15 cellular contexts compared by ENCODE assay signal in the genomic region with DNA sequence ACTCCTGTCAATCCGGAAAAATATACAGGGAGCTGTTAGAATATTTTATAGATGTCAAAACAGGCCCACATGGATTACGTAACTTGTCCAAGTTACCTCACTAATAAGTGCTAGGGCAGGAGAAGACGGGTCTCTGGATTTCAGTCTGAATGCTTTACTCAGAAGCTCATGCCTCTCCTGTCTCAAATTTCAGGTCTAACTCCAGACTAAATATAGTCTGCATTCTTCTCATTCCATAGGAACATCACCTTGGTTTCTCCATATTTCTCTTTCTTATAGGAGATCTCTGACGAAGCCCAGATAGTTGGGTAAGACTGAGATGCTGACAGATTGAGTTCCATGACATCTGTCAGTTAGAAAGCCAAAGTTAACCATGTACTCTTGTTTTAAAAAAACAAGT.
DNase-seq lines count a peak whose midpoint lies in the region; ATAC-seq, FAIRE-seq and TF ChIP-seq lines count a peak whose summit lies in the region.
"Had no signal": no experiment of that assay in that cellular context is flagged by ENCODE, and none has a peak within 500 bp of the region (broad histone marks: within the 10 kb centered on the region; RNA-seq: fewer than 3 reads in every experiment).

No MANE protein-coding gene starts in this region.

- no peak overlapping the region for H2AFZ ChIP-seq in PC-3 (ENCODE audit: low read length)
- H2AFZ ChIP-seq in trophoblast cell (ENCODE audit: insufficient read depth, low read length, poor library complexity): no peak overlapping the region

- H2AK5ac ChIP-seq in trophoblast cell (ENCODE audit: low read length): no peak overlapping the region

- DNase-seq in H54 (ENCODE audit: insufficient read length, low spot score) (no peak), PC-3 (peak; percentile 37), fibroblast of gingiva (ENCODE audit: low read depth) (peak; percentile 42), trophoblast cell (peak; percentile 82 to 97), DMS79 treated with DMSO at 0.1 percent for 48 hours (lab: John Stamatoyannopoulos, UW) (no peak), NCI-H2107 treated with DMSO at 0.1 percent for 48 hours (lab: John Stamatoyannopoulos, UW; ENCODE audit: unreplicated experiment) (no peak), activated T-cell treated with anti-CD3 and anti-CD28 coated beads for 4 hours (no peak)
- DNase-seq: activated B cell treated with CpG ODN at 0.5 μM for 24 hours; activated T-cell treated with anti-CD3 and anti-CD28 coated beads, Interleukin-2, amount 50 U/mL, for 4 hours; anterior cingulate cortex; NCI-H1105 treated with DMSO at 0.1 percent for 48 hours; NCI-H774 had no signal

- H3K4me3 ChIP-seq in PC-3 (ENCODE audit: low read length) (no peak overlapping the region), trophoblast cell (ENCODE audit: low read depth, low read length) (no peak overlapping the region)
- H3K4me3 ChIP-seq: right atrium auricular region had no signal

- H2BK12ac ChIP-seq in trophoblast cell (ENCODE audit: low read length): no peak overlapping the region

- no peak overlapping the region for H2BK120ac ChIP-seq in trophoblast cell (ENCODE audit: insufficient read depth, low read length, poor library complexity)

- no peak overlapping the region for H3K18ac ChIP-seq in trophoblast cell (ENCODE audit: low read length)

- H3K23ac ChIP-seq in trophoblast cell (ENCODE audit: low read length): no peak overlapping the region

- H3K4ac ChIP-seq in trophoblast cell (ENCODE audit: low read depth, low read length): no peak overlapping the region

- TF ChIP-seq CTCF in PC-3 (conservative IDR thresholded peaks at IDR 0.05; ENCODE audit: low read depth, low read length): no peak

- H3K9ac ChIP-seq in PC-3 (ENCODE audit: low read length) (no peak overlapping the region), trophoblast cell (ENCODE audit: low read length) (no peak overlapping the region)

- no TSS peak for BruUV-seq in PC-3 (replicated peaks; lab: Mats Ljungman, UMichigan)

- H2BK5ac ChIP-seq in trophoblast cell (ENCODE audit: low read depth, low read length, poor library complexity): no peak overlapping the region

- no peaks in the 10 kb centered on the region for H4K20me1 ChIP-seq in PC-3 (ENCODE audit: low read length)

- intact Hi-C loops in PC-3 (cut with micrococcal nuclease): no loop called here

- H3K27me3 ChIP-seq in PC-3 (ENCODE audit: low read length): no peaks in the 10 kb centered on the region
- no peaks in the 10 kb centered on the region for H3K27me3 ChIP-seq in trophoblast cell (ENCODE audit: insufficient read depth, low read length)
- H3K27me3 ChIP-seq: right atrium auricular region had no signal

- no peaks in the 10 kb centered on the region for H3K9me3 ChIP-seq in PC-3 (ENCODE audit: low read length)
- no peaks in the 10 kb centered on the region for H3K9me3 ChIP-seq in trophoblast cell (ENCODE audit: insufficient read depth, low read depth, low read length)
- H3K9me3 ChIP-seq: right atrium auricular region had no signal

- no peak overlapping the region for H4K12ac ChIP-seq in trophoblast cell (ENCODE audit: low read depth, low read length)

- CTCF ChIA-PET in PC-3 (lab: Charles Lee): no interaction called here

- no CpG with 5 or more reads among the region's 4 CpGs for WGBS in trophoblast cell (ENCODE audit: extremely low coverage, insufficient coverage, insufficient read length)

- peak; percentile 43 for FAIRE-seq in H54 (lab: Jason Lieb, UNC)
- FAIRE-seq: endothelial cell of umbilical vein had no signal

- H3K79me2 ChIP-seq in PC-3 (ENCODE audit: low read length) (no peaks in the 10 kb centered on the region), trophoblast cell (ENCODE audit: control insufficient read depth, insufficient read depth, low read length, poor library complexity) (no peaks in the 10 kb centered on the region)

- H3K9me2 ChIP-seq in PC-3 (replicated peaks; ENCODE audit: low read length): no peaks in the 10 kb centered on the region

- H3K36me3 ChIP-seq in PC-3 (ENCODE audit: low read depth, low read length) (no peaks in the 10 kb centered on the region), trophoblast cell (ENCODE audit: control insufficient read depth in 1 of 2, insufficient read depth in 2 of 2, low read length in 2 of 2) (no peaks in the 10 kb centered on the region)
- H3K36me3 ChIP-seq: right atrium auricular region had no signal

- H4K8ac ChIP-seq in trophoblast cell (ENCODE audit: low read depth, low read length): no peak overlapping the region

- no peaks in the 10 kb centered on the region for H3F3A ChIP-seq in PC-3 (ENCODE audit: low read length, unreplicated experiment)

- H3K4me2 ChIP-seq in PC-3 (ENCODE audit: low read length) (no peak overlapping the region), trophoblast cell (ENCODE audit: low read length) (no peak overlapping the region)

- no peak overlapping the region for H4K91ac ChIP-seq in trophoblast cell (ENCODE audit: low read depth, low read length)

- ATAC-seq in PC-3 (no peak), GM18505 (IDR thresholded peaks at IDR 0.05; ENCODE audit: unreplicated experiment) (no peak)
- ATAC-seq: activated T-cell treated with anti-CD3 and anti-CD28 coated beads, Interleukin-2, amount 50 U/mL, for 4 hours had no signal

- POLR2A ChIA-PET in PC-3 (lab: Charles Lee; ENCODE audit: unreplicated experiment): no interaction called here

- TF ChIP-seq POLR2A in H54 (IDR thresholded peaks at IDR 0.05; ENCODE audit: low read depth, low read length): no peak
- TF ChIP-seq POLR2A in GM18505 (IDR thresholded peaks at IDR 0.05; ENCODE audit: borderline replicate concordance, extremely low read depth, insufficient read depth, insufficient read length): no peak

- H3K27ac ChIP-seq in PC-3 (ENCODE audit: low read length) (no peak overlapping the region), trophoblast cell (ENCODE audit: low read depth, low read length) (peak overlapping the region; percentile 97)
- H3K27ac ChIP-seq: right atrium auricular region had no signal

- no peaks in the 10 kb centered on the region for H3K4me1 ChIP-seq in PC-3 (ENCODE audit: insufficient read depth, low read length)
- no peaks in the 10 kb centered on the region for H3K4me1 ChIP-seq in trophoblast cell (ENCODE audit: control insufficient read depth in 1 of 2, insufficient read depth in 2 of 2, low read length in 2 of 2)
- H3K4me1 ChIP-seq: right atrium auricular region had no signal

- no peak overlapping the region for H3K14ac ChIP-seq in trophoblast cell (ENCODE audit: low read length)

- H3K79me1 ChIP-seq in trophoblast cell (ENCODE audit: low read length): peaks cover 2% of the 10 kb centered on the region

Comparison
In these comparisons a context has a peak if more than half of its experiments do, and no peak if none do; other contexts are left out.
1. DNase-seq: peak in PC-3 (single experiment), fibroblast of gingiva (single experiment) and trophoblast cell (2 of 2); none in H54 (single experiment), DMS79 treated with DMSO at 0.1 percent for 48 hours (single experiment), NCI-H2107 treated with DMSO at 0.1 percent for 48 hours (single experiment) and activated T-cell treated with anti-CD3 and anti-CD28 coated beads for 4 hours (single experiment).